Comparison of ENCODE assay signal across 23 cellular contexts in genomic region chr12:115357681-115358080, GRCh38.
"Had no signal": no experiment of that assay in that cellular context is flagged by ENCODE, and none has a peak within 500 bp of the region (broad histone marks: within the 10 kb centered on the region; RNA-seq: fewer than 3 reads in every experiment).

No MANE protein-coding gene starts in this region.

- H3K27ac ChIP-seq: colonic mucosa, epithelial cell of prostate, esophagus squamous epithelium, gastrocnemius medialis, heart right ventricle, left lung, lower lobe of right lung had no signal

- H3K36me3 Mint-ChIP-seq: naive B cell had no signal

- ATAC-seq: effector memory CD8-positive, alpha-beta T cell; esophagus mucosa; gastrocnemius medialis; heart right ventricle; left cardiac atrium; left lung; left ventricle myocardium superior; lower lobe of right lung had no signal

- H3K27me3 Mint-ChIP-seq: dendritic cell treated with granulocyte-macrophage colony-stimulating factor and Interleukin-4, amounts not matched to agents 40 ng/mL and 50 ng/mL, for 4 days; effector memory CD8-positive, alpha-beta T cell had no signal

- H3K27ac Mint-ChIP-seq: dendritic cell treated with granulocyte-macrophage colony-stimulating factor and Interleukin-4, amounts not matched to agents 40 ng/mL and 50 ng/mL, for 4 days; effector memory CD8-positive, alpha-beta T cell; endodermal cell; naive B cell had no signal

- H3K36me3 ChIP-seq: colonic mucosa, esophagus squamous epithelium, gastrocnemius medialis, heart right ventricle, left lung, lower lobe of right lung had no signal

- H3K9me3 Mint-ChIP-seq: dendritic cell treated with granulocyte-macrophage colony-stimulating factor and Interleukin-4, amounts not matched to agents 40 ng/mL and 50 ng/mL, for 4 days; endodermal cell had no signal

- H3K4me1 Mint-ChIP-seq: endodermal cell had no signal

- DNase-seq: colonic mucosa; cortex of kidney; effector CD8-positive, alpha-beta T cell; effector memory CD8-positive, alpha-beta T cell; endodermal cell; erythroblast; esophagus squamous epithelium; foreskin fibroblast; foreskin melanocyte; gastrocnemius medialis; glutamatergic neuron; head of caudate nucleus; heart right ventricle; hippocampal formation; left cardiac atrium; left lung; left ventricle myocardium superior; lower lobe of right lung; midbrain; naive B cell had no signal

- H3K4me1 ChIP-seq: colonic mucosa, gastrocnemius medialis, left lung, lower lobe of right lung had no signal

- H3K27me3 ChIP-seq: colonic mucosa, esophagus squamous epithelium, gastrocnemius medialis, left lung had no signal

- H3K4me3 Mint-ChIP-seq: dendritic cell treated with granulocyte-macrophage colony-stimulating factor and Interleukin-4, amounts not matched to agents 40 ng/mL and 50 ng/mL, for 4 days; effector memory CD8-positive, alpha-beta T cell; endodermal cell; naive B cell had no signal

- H3K4me3 ChIP-seq: colonic mucosa, esophagus squamous epithelium, gastrocnemius medialis, heart right ventricle, left lung, lower lobe of right lung had no signal
